9 cellular contexts compared by ENCODE assay signal in the genomic region with DNA sequence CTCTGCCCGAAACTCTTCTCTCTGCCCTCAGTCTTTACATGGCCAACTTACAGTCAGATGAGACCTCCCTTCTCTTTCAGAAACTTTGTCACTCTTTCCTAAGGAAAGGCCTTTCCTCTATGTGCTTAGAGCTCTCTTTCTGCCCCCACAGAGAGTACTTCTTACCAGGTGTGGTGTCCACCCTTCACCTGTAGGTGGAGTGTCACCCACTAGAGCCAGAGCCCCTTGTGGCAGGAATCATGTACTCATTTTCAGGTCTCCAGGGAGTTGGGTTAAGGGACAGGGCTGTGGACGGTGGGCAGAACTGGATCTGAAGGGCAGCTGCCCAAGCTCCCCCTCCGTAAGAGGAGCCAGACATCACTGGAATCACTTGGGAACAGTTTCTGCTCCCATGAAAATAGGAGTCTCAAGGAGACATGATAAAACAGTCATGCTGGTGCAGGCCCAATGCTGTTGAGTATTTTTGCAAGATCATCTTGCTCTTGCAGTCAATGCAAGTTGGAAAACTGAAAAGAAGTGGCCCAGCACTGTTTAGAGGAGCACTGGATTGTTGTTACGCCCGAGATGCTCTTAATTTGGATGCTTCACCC.
DNase-seq lines count a peak whose midpoint lies in the region; ATAC-seq and TF ChIP-seq lines count a peak whose summit lies in the region.
"Had no signal": no experiment of that assay in that cellular context is flagged by ENCODE, and none has a peak within 500 bp of the region (broad histone marks: within the 10 kb centered on the region; RNA-seq: fewer than 3 reads in every experiment).

No MANE protein-coding gene starts in this region.

- H3K36me3 ChIP-seq in DND-41 (ENCODE audit: insufficient read depth, low read length): no peaks in the 10 kb centered on the region
- H3K36me3 ChIP-seq in PC-3 (ENCODE audit: low read depth, low read length): no peaks in the 10 kb centered on the region

- H3K27me3 ChIP-seq in DND-41 (ENCODE audit: insufficient read depth, low read length, poor library complexity): no peaks in the 10 kb centered on the region
- H3K27me3 ChIP-seq in PC-3 (ENCODE audit: low read length): peaks cover 16% of the 10 kb centered on the region

- no TSS peak for BruUV-seq in PC-3 (replicated peaks; lab: Mats Ljungman, UMichigan)

- H2AFZ ChIP-seq in DND-41 (ENCODE audit: low read depth, low read length): no peak overlapping the region
- H2AFZ ChIP-seq in PC-3 (ENCODE audit: low read length): no peak overlapping the region

- no peaks in the 10 kb centered on the region for H3K9me3 ChIP-seq in DND-41 (ENCODE audit: insufficient read depth, low read length, severe bottlenecking)
- H3K9me3 ChIP-seq in PC-3 (ENCODE audit: low read length): no peaks in the 10 kb centered on the region

- no peaks in the 10 kb centered on the region for H3K4me1 ChIP-seq in DND-41 (ENCODE audit: insufficient read depth, low read length)
- no peaks in the 10 kb centered on the region for H3K4me1 ChIP-seq in PC-3 (ENCODE audit: insufficient read depth, low read length)

- H3K4me3 ChIP-seq in DND-41 (ENCODE audit: low read depth in 1 of 2, low read length in 2 of 2): no peak overlapping the region
- no peak overlapping the region for H3K4me3 ChIP-seq in PC-3 (ENCODE audit: low read length)
- H3K4me3 ChIP-seq in foreskin fibroblast (ENCODE audit: low read depth in 1 of 2, low read length in 2 of 2): no peak overlapping the region

- no peak overlapping the region for H3K27ac Mint-ChIP-seq in natural killer cell
- H3K27ac Mint-ChIP-seq: activated B cell treated with CpG ODN at 0.5 μM for 24 hours had no signal

- H3F3A ChIP-seq in PC-3 (ENCODE audit: low read length, unreplicated experiment): no peaks in the 10 kb centered on the region

- H3K27ac ChIP-seq in DND-41 (ENCODE audit: low read length) (no peak overlapping the region), PC-3 (ENCODE audit: low read length) (no peak overlapping the region)

- H3K4me1 Mint-ChIP-seq in natural killer cell: no peaks in the 10 kb centered on the region
- H3K4me1 Mint-ChIP-seq: activated B cell treated with CpG ODN at 0.5 μM for 24 hours had no signal

- no peaks in the 10 kb centered on the region for H3K9me2 ChIP-seq in PC-3 (replicated peaks; ENCODE audit: low read length)

- peak; percentile 7 for DNase-seq in DND-41
- DNase-seq in PC-3: peak; percentile 53
- peak in 1 of 2 donors; percentile 8 for DNase-seq in foreskin fibroblast
- no peak for DNase-seq in nucleus accumbens (lab: John Stamatoyannopoulos, UW)
- no peak for DNase-seq in natural killer cell
- no peak for DNase-seq in NCI-H1092 treated with DMSO at 0.1 percent for 48 hours (lab: John Stamatoyannopoulos, UW)
- DNase-seq: activated B cell treated with CpG ODN at 0.5 μM for 24 hours had no signal

- H3K27me3 Mint-ChIP-seq in natural killer cell (ENCODE audit: low read depth in 2 of 2): peaks cover 0 to 3% of the 10 kb centered on the region in 2 donors

- H3K9ac ChIP-seq in DND-41 (ENCODE audit: low read depth, low read length) (no peak overlapping the region), PC-3 (ENCODE audit: low read length) (no peak overlapping the region)

- no peaks in the 10 kb centered on the region for H3K79me2 ChIP-seq in DND-41 (ENCODE audit: insufficient read depth, low read length)
- H3K79me2 ChIP-seq in PC-3 (ENCODE audit: low read length): no peaks in the 10 kb centered on the region

- TF ChIP-seq CTCF in DND-41 (IDR thresholded peaks at IDR 0.05; ENCODE audit: borderline replicate concordance, extremely low read depth, low read length, poor library complexity, severe bottlenecking): peak; percentile 57
- peak; percentile 89 for TF ChIP-seq CTCF in PC-3 (conservative IDR thresholded peaks at IDR 0.05; ENCODE audit: low read depth, low read length)
- TF ChIP-seq CTCF in foreskin fibroblast (IDR thresholded peaks at IDR 0.05; ENCODE audit: low read depth, low read length): peak; percentile 57
- TF ChIP-seq CTCF in natural killer cell (IDR thresholded peaks at IDR 0.05): no peak

- intact Hi-C loops in PC-3 (cut with micrococcal nuclease): no loop called here
- intact Hi-C loops in natural killer cell (cut with micrococcal nuclease): no loop called here

- no peaks in the 10 kb centered on the region for H4K20me1 ChIP-seq in DND-41 (ENCODE audit: insufficient read depth, low read length)
- no peaks in the 10 kb centered on the region for H4K20me1 ChIP-seq in PC-3 (ENCODE audit: low read length)

- CTCF ChIA-PET in PC-3 (lab: Charles Lee): no interaction called here

- no peak overlapping the region for H3K4me2 ChIP-seq in DND-41 (ENCODE audit: insufficient read depth, low read length)
- H3K4me2 ChIP-seq in PC-3 (ENCODE audit: low read length): no peak overlapping the region

- H3K9me3 Mint-ChIP-seq in natural killer cell: peaks cover 2 to 6% of the 10 kb centered on the region in 2 donors
- H3K9me3 Mint-ChIP-seq: activated B cell treated with CpG ODN at 0.5 μM for 24 hours had no signal

- ATAC-seq in DND-41 (ENCODE audit: insufficient read depth, low read depth) (peak; percentile 73), GM19372 (IDR thresholded peaks at IDR 0.05; ENCODE audit: low read depth, unreplicated experiment) (peak; percentile 99), HG03139 (IDR thresholded peaks at IDR 0.05; ENCODE audit: unreplicated experiment) (peak; percentile 94), PC-3 (peak; percentile 63; the same call in 1 of the 2 replicates), natural killer cell (no peak)

- H3K4me3 Mint-ChIP-seq in natural killer cell: no peak overlapping the region
- H3K4me3 Mint-ChIP-seq: activated B cell treated with CpG ODN at 0.5 μM for 24 hours had no signal

- no peaks in the 10 kb centered on the region for H3K36me3 Mint-ChIP-seq in natural killer cell

- POLR2A ChIA-PET in PC-3 (lab: Charles Lee; ENCODE audit: unreplicated experiment): interaction anchor here (0.5 kb wide), 1 partner anchor 360 kb away, joined by 3 read pairs; no protein-coding TSS in a partner anchor

Comparison
In these comparisons a context has a peak if more than half of its experiments do, and no peak if none do; other contexts are left out.
1. ATAC-seq: peak in DND-41 (single experiment), GM19372 (single experiment), HG03139 (single experiment) and PC-3 (single experiment); none in natural killer cell (0 of 3).
2. DNase-seq: peak in DND-41 (single experiment) and PC-3 (single experiment); none in nucleus accumbens (0 of 56), natural killer cell (single experiment) and NCI-H1092 treated with DMSO at 0.1 percent for 48 hours (single experiment).